8 cellular contexts compared by ENCODE assay signal in the genomic region with DNA sequence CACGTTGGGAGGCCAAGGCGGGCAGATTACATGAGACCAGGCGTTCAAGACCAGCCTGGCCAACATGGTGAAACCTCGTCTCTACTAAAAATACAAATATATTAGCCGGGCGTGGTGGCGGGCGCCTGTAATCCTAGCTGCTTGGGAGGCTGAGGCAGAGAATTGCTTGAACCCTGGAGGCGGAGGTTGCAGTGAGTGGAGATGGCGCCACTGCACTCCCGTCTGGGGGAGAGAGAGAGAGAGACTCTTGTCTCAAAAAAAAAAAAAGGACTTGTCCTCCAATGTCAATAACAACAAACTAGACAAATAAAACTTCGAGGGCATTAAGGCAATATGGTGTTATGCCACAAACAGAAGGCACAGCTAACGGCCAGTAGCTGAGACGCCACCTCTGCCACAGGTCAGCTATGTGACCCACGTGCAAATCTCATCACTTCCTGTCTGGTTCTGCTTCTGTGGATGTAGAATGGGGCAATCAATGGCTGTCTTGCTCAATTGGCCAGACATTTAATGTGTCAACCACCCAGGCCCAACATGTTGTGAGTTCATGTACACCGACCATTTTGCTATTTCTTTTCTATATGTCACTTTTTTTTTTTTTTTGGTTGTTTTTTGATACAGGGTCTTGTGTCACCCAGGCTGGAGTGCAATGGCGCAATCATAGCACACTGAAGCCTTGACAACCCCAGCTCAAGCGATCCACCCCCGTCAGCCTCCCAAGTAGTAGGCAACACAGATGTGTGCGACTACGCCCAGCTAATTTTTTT. TPM values are rescaled to one million over a fixed set of nuclear protein-coding genes. Genes with fewer than 3 reads are reported as not detected.
A peak's percentile ranks its signal among the peaks of the same experiment; 100 is the strongest.
DNase-seq lines count a peak whose midpoint lies in the region; ATAC-seq and TF ChIP-seq lines count a peak whose summit lies in the region.

No MANE protein-coding gene starts in this region.

- H2AFZ ChIP-seq in HCT116 (ENCODE audit: low read depth, low read length, poor library complexity, severe bottlenecking), result no peak overlapping the region

- BruUV-seq in HCT116 (replicated peaks; lab: Mats Ljungman, UMichigan), result TSS peak; percentile 81

- TF ChIP-seq RAD21 in HCT116 (IDR thresholded peaks at IDR 0.05; ENCODE audit: low read depth), result no peak

- RAD21 ChIA-PET in HCT116 (lab: Charles Lee; ENCODE audit: low non-redundant PET in 1 of 2, low total read pairs in 2 of 2, uncharacterized antibody in 2 of 2, unreplicated experiment in 2 of 2), result interaction anchor here (0.7 kb wide), 2 partner anchors 17 to 38 kb away, joined by 3 read pairs; no protein-coding TSS in a partner anchor

- 0 out of 4 replicates have a peak, but pooled peaks cover 0 to 4% of the 10 kb centered on the region in 2 experiments for H3K36me3 ChIP-seq in HCT116 (ENCODE audit: control insufficient read depth in 1 of 2, insufficient read depth in 2 of 2, low read length in 2 of 2)
- peaks cover 4% of the 10 kb centered on the region for H3K36me3 ChIP-seq in mucosa of descending colon (ENCODE audit: low read depth)
- H3K36me3 ChIP-seq in tibial nerve, result peaks cover 0 to 6% (median 0%) of the 10 kb centered on the region in 3 donors

- intact Hi-C loops in HCT116 (cut with micrococcal nuclease), result no loop called here
- intact Hi-C loops in mucosa of descending colon (cut with DNase I, micrococcal nuclease), result loop anchor here in 1 of 2 donors (5.0 kb wide), 1 partner anchor 54 kb away; a partner anchor contains a TSS

- DNase-seq in CD1c-positive myeloid dendritic cell (ENCODE audit: extremely low spot score) (peak; percentile 95), HCT116 (ENCODE audit: low read depth, low spot score) (peak; percentile 50), T follicular helper cell (ENCODE audit: low read depth) (peak; percentile 6), ecto neural progenitor cell (ENCODE audit: low spot score) (peak; percentile 41), mucosa of descending colon (peak in 1 of 3 donors; percentile 57), tibial nerve (ENCODE audit: low spot score in 2 of 2) (peak; percentile 30 to 72), Kasumi-1 (lab: John Stamatoyannopoulos, UW) (no peak), NCI-H1105 treated with DMSO at 0.1 percent for 48 hours (lab: John Stamatoyannopoulos, UW) (no peak)

- TF ChIP-seq POLR2A in HCT116 (IDR thresholded peaks at IDR 0.05; ENCODE audit: borderline replicate concordance, extremely low read depth, insufficient read depth, insufficient read length) (no peak), tibial nerve (IDR thresholded peaks at IDR 0.05) (peak in 1 of 2 donors; percentile 24)

- H3K9me3 ChIP-seq in HCT116 (ENCODE audit: control insufficient read depth in 1 of 2, insufficient read depth in 1 of 2, low read depth in 1 of 2, low read length in 2 of 2), result no peaks in the 10 kb centered on the region
- H3K9me3 ChIP-seq in mucosa of descending colon, result no peaks in the 10 kb centered on the region
- H3K9me3 ChIP-seq in tibial nerve, result no peaks in the 10 kb centered on the region

- CTCF ChIA-PET in HCT116 (lab: Charles Lee), result interaction anchor here (1.2 to 1.8 kb wide), 2 partner anchors 10 to 336 kb away, joined by 3 to 7 read pairs; no protein-coding TSS in a partner anchor

- no peaks in the 10 kb centered on the region for H4K20me1 ChIP-seq in HCT116 (ENCODE audit: insufficient read depth)

- peaks cover 15 to 21% of the 10 kb centered on the region in 2 experiments; a peak in 3 of 4 replicates for H3K4me1 ChIP-seq in HCT116 (ENCODE audit: control insufficient read depth in 1 of 2, insufficient read depth in 2 of 2, low read length in 2 of 2)
- H3K4me1 ChIP-seq in mucosa of descending colon (ENCODE audit: low read depth), result peaks cover 34% of the 10 kb centered on the region
- H3K4me1 ChIP-seq in tibial nerve, result peaks cover 0 to 40% (median 23%) of the 10 kb centered on the region in 4 donors

- H3K9ac ChIP-seq in HCT116 (ENCODE audit: low read length), result peak overlapping the region; percentile 80

- TF ChIP-seq CTCF in HCT116 (IDR thresholded peaks at IDR 0.05 in 2 of 3, conservative IDR thresholded peaks at IDR 0.05 in 1 of 3; ENCODE audit: borderline replicate concordance in 1 of 3, insufficient read depth in 1 of 3, low read depth in 2 of 3, low read length in 2 of 3) (no peak), mucosa of descending colon (IDR thresholded peaks at IDR 0.05) (no peak), tibial nerve (IDR thresholded peaks at IDR 0.05) (no peak)

- peak in 1 of 2 donors; percentile 67 for TF ChIP-seq EP300 in tibial nerve (IDR thresholded peaks at IDR 0.05)

- peak overlapping the region; percentile 82 for H3K4me2 ChIP-seq in HCT116 (ENCODE audit: low read length)

- H3K27ac ChIP-seq in HCT116 (ENCODE audit: low read depth, low read length) (peak overlapping the region; percentile 89), tibial nerve (peak overlapping the region; percentile 88 to 99 (median 98))

- H3K9me2 ChIP-seq in HCT116 (ENCODE audit: insufficient read depth), result no peaks in the 10 kb centered on the region

- H3K79me2 ChIP-seq in HCT116 (ENCODE audit: insufficient read depth, low read length), result peaks cover 37% of the 10 kb centered on the region

- H3K4me3 ChIP-seq in HCT116 (replicated peaks in 1 of 2; ENCODE audit: low read depth in 1 of 2, low read length in 2 of 2) (peak overlapping the region; percentile 65 to 82), mucosa of descending colon (peak overlapping the region; percentile 84), tibial nerve (peak overlapping the region; percentile 45 to 99 (median 94))

- H3K27me3 ChIP-seq in HCT116 (ENCODE audit: insufficient read depth, low read length), result no peaks in the 10 kb centered on the region
- H3K27me3 ChIP-seq in tibial nerve, result no peaks in the 10 kb centered on the region

- ATAC-seq in HCT116, result peak; percentile 27
- ATAC-seq in mucosa of descending colon, result peak; percentile 6

- WGBS in tibial nerve, 2 donors, result 49 to 56% methylated on average over 20 to 21 of the region's 21 CpGs

- POLR2A ChIA-PET in HCT116 (lab: Charles Lee), result interaction anchor here (0.6 to 1.9 kb wide), 9 partner anchors 8 to 107 kb away, joined by 3 to 10 read pairs (median 4); a partner anchor contains a TSS

TF ChIP-seq in HCT116, 20 proteins besides CTCF, POLR2A, EP300 and RAD21:
- TF ChIP-seq, protein P1, sequence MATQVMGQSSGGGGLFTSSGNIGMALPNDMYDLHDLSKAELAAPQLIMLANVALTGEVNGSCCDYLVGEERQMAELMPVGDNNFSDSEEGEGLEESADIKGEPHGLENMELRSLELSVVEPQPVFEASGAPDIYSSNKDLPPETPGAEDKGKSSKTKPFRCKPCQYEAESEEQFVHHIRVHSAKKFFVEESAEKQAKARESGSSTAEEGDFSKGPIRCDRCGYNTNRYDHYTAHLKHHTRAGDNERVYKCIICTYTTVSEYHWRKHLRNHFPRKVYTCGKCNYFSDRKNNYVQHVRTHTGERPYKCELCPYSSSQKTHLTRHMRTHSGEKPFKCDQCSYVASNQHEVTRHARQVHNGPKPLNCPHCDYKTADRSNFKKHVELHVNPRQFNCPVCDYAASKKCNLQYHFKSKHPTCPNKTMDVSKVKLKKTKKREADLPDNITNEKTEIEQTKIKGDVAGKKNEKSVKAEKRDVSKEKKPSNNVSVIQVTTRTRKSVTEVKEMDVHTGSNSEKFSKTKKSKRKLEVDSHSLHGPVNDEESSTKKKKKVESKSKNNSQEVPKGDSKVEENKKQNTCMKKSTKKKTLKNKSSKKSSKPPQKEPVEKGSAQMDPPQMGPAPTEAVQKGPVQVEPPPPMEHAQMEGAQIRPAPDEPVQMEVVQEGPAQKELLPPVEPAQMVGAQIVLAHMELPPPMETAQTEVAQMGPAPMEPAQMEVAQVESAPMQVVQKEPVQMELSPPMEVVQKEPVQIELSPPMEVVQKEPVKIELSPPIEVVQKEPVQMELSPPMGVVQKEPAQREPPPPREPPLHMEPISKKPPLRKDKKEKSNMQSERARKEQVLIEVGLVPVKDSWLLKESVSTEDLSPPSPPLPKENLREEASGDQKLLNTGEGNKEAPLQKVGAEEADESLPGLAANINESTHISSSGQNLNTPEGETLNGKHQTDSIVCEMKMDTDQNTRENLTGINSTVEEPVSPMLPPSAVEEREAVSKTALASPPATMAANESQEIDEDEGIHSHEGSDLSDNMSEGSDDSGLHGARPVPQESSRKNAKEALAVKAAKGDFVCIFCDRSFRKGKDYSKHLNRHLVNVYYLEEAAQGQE (IDR thresholded peaks at IDR 0.05; ENCODE audit: low read depth), result no peak
- TF ChIP-seq, protein P2, sequence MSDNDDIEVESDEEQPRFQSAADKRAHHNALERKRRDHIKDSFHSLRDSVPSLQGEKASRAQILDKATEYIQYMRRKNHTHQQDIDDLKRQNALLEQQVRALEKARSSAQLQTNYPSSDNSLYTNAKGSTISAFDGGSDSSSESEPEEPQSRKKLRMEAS (IDR thresholded peaks at IDR 0.05), result peak; percentile 76; the same call in 1 of the 2 replicates
- TF ChIP-seq CEBPB (IDR thresholded peaks at IDR 0.05; ENCODE audit: low read depth), result peak; percentile 53
- peak; percentile 42 for TF ChIP-seq POLR2AphosphoS5 (IDR thresholded peaks at IDR 0.05; ENCODE audit: low read depth, low read length)

RNA-seq across cellular contexts. Expression of a gene that starts 0.8 kb away (rescaled TPM):
- total RNA-seq in HCT116 (2021; ENCODE audit: unreplicated experiment), result 26.8 TPM
- polyA plus RNA-seq in HCT116 (2012), result 25.3 and 26.1 TPM in 2 replicates
- total RNA-seq in mucosa of descending colon, result 10 to 100 TPM; 52.3 to 71.9 (median 60.3) TPM
- 10 to 100 TPM; 45.7 to 67.2 (median 51.4) TPM for total RNA-seq in tibial nerve

RNA-seq across cellular contexts. Expression of a gene that starts 53.6 kb away (rescaled TPM):
- 33.4 TPM for total RNA-seq in HCT116 (2021; ENCODE audit: unreplicated experiment)
- 14.8 and 15.7 TPM in 2 replicates for polyA plus RNA-seq in HCT116 (2012)
- total RNA-seq in mucosa of descending colon, result 10 to 100 TPM; 42.4 to 61.2 (median 59.0) TPM
- 10 to 100 TPM; 59.2 to 86.7 (median 76.2) TPM for total RNA-seq in tibial nerve

Comparison
In these comparisons a context has a peak if more than half of its experiments do, and no peak if none do; other contexts are left out.
1. DNase-seq: peak in CD1c-positive myeloid dendritic cell (single experiment), HCT116 (single experiment), T follicular helper cell (single experiment), ecto neural progenitor cell (single experiment) and tibial nerve (2 of 2); none in Kasumi-1 (0 of 2) and NCI-H1105 treated with DMSO at 0.1 percent for 48 hours (single experiment).
2. Peak in every context shown above with its lines, with median percentiles within 50 percentile points of each other: H3K4me3 ChIP-seq.